Comparison of ENCODE assay signal across 8 cellular contexts in the genomic region with DNA sequence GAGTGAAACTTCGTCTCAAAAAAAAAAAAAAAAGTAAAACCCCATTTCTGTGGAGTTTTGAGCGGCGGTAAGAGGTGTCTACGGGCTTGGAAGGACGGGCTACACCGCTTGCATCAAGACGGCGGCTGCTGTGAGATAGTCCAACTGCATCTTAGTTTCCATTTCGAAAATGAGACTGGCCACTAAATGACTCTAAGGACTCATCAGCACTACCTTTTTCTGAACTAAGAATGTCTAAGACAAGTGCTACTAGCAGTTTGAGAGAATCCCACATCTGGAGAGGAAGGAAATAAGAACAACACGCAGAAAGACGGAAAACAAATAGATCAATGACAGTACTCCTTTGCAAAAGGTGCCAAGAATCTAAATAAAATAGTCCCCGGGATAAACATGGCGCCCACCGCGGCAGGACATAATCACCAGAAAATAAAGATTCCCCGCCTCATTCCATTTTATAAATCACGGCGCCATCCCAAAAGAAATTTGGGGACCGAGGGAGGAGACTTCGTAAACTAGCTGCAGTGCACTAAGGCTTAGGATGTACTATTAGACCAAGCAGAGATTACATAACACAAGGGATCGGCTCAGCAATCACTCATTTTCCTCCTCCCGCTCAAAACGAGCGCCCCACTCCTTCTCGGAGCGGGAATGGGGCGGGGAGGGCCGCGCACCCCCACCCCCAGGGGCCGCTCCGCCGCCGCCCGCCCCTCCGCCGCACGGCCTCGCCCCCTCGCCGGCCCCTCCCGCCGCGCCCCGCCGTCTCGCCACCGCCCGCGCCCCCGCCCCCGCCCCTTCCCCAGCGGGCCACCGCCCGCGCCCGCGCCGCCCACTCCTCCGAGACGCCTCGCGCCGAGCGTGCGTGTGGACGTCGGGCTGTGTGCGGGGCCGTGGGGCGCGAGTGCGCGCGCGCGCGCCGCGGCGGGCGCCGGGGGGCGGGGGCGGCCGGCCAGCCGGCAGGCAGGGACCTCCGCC. TPM values are rescaled to one million over a fixed set of nuclear protein-coding genes. Genes with fewer than 3 reads are reported as not detected.
DNase-seq lines count a peak whose midpoint lies in the region; ATAC-seq and TF ChIP-seq lines count a peak whose summit lies in the region.

No MANE protein-coding gene starts in this region.

- H3K36me3 Mint-ChIP-seq in WTC11 = no peaks in the 10 kb centered on the region; the same call in 1 of the 2 replicates

- peaks cover 6% of the 10 kb centered on the region for H3K27me3 ChIP-seq in smooth muscle cell (ENCODE audit: low read depth)

- H3K27ac Mint-ChIP-seq in WTC11 = peak overlapping the region; percentile 98

- ATAC-seq in HG02981 (IDR thresholded peaks at IDR 0.05; ENCODE audit: unreplicated experiment) (peak; percentile 39), WTC11 (peak; percentile 43), GM18861 (IDR thresholded peaks at IDR 0.05; ENCODE audit: unreplicated experiment) (no peak)

- 2% methylated on average over 24 of the region's 87 CpGs for WGBS in smooth muscle cell (ENCODE audit: low lambda C conversion rate)

- peak overlapping the region; percentile 92 for H3K27ac ChIP-seq in caudate nucleus (ENCODE audit: low read depth, low read length)
- H3K27ac ChIP-seq in smooth muscle cell (ENCODE audit: low read depth) = peak overlapping the region; percentile 71

- H4K20me1 ChIP-seq in smooth muscle cell (ENCODE audit: low read depth) = peaks cover 50% of the 10 kb centered on the region

- peak; percentile 54 for DNase-seq in GM04503 (ENCODE audit: low read depth)
- peak; percentile 83 for DNase-seq in NCI-H2171 treated with DMSO at 0.1 percent for 48 hours (lab: John Stamatoyannopoulos, UW)
- peak; percentile 40 for DNase-seq in WTC11 (ENCODE audit: low spot score)
- DNase-seq in caudate nucleus (lab: John Stamatoyannopoulos, UW) = peak in 53 of 61 donors; percentile 10 to 87 (median 59)
- DNase-seq in inferior parietal cortex (ENCODE audit: extremely low spot score) = peak; percentile 75
- DNase-seq in smooth muscle cell (lab: John Stamatoyannopoulos, UW; ENCODE audit: unreplicated experiment) = peak; percentile 29

- no peaks in the 10 kb centered on the region for H3K9me3 Mint-ChIP-seq in WTC11

- H3K9ac ChIP-seq in smooth muscle cell (ENCODE audit: low read depth) = peak overlapping the region; percentile 70

- peaks cover 11% of the 10 kb centered on the region for H3K4me1 Mint-ChIP-seq in WTC11

- H3K4me3 ChIP-seq in smooth muscle cell = peak overlapping the region; percentile 76

- no peaks in the 10 kb centered on the region for H3K9me3 ChIP-seq in smooth muscle cell (replicated peaks; ENCODE audit: low read depth)

- TF ChIP-seq CTCF in WTC11 (IDR thresholded peaks at IDR 0.05) = no peak
- no peak for TF ChIP-seq CTCF in smooth muscle cell (IDR thresholded peaks at IDR 0.05; ENCODE audit: borderline replicate concordance, insufficient read depth, poor library complexity, severe bottlenecking)

- POLR2A ChIA-PET in WTC11 (lab: Charles Lee) = interaction anchor here (0.5 kb wide), 1 partner anchor 84 kb away, joined by 4 read pairs; no protein-coding TSS in a partner anchor

- peaks cover 8% of the 10 kb centered on the region for H3F3A ChIP-seq in smooth muscle cell (ENCODE audit: low read depth)

- no peaks in the 10 kb centered on the region for H3K36me3 ChIP-seq in smooth muscle cell (ENCODE audit: low read depth)

- peaks cover 14% of the 10 kb centered on the region for H3K27me3 Mint-ChIP-seq in WTC11 (ENCODE audit: low read depth)

- H2AFZ ChIP-seq in smooth muscle cell (ENCODE audit: low read depth) = peak overlapping the region; percentile 71

- H3K79me2 ChIP-seq in smooth muscle cell (ENCODE audit: low read depth) = peaks cover 51% of the 10 kb centered on the region

- peak overlapping the region; percentile 86 for H3K4me3 Mint-ChIP-seq in WTC11

- CTCF ChIA-PET in WTC11 (lab: Charles Lee) = interaction anchor here (1.1 kb wide), 1 partner anchor 14 kb away, joined by 4 read pairs; no protein-coding TSS in a partner anchor

- peak overlapping the region; percentile 88 for H3K4me2 ChIP-seq in smooth muscle cell

- no peaks in the 10 kb centered on the region for H3K4me1 ChIP-seq in smooth muscle cell (ENCODE audit: low read depth)

TF ChIP-seq in WTC11, 78 proteins besides CTCF, POLR2A, EP300 and RAD21 (continues in another document):
- TF ChIP-seq IRF2 (CRISPR knock-in tag; IDR thresholded peaks at IDR 0.05; ENCODE audit: borderline replicate concordance, low read depth) (no peak), OVOL2 (CRISPR knock-in tag; IDR thresholded peaks at IDR 0.05; ENCODE audit: borderline replicate concordance) (no peak), ZNF423 (CRISPR knock-in tag; IDR thresholded peaks at IDR 0.05) (no peak), ZNF232 (CRISPR knock-in tag; IDR thresholded peaks at IDR 0.05) (no peak), ZNF121 (CRISPR knock-in tag; IDR thresholded peaks at IDR 0.05) (no peak), FOXP1 (CRISPR knock-in tag; IDR thresholded peaks at IDR 0.05; ENCODE audit: borderline replicate concordance) (no peak), CREB1 (CRISPR knock-in tag; IDR thresholded peaks at IDR 0.05) (no peak), EMX1 (CRISPR knock-in tag; IDR thresholded peaks at IDR 0.05) (no peak), TEAD1 (CRISPR knock-in tag; IDR thresholded peaks at IDR 0.05) (no peak)
- TF ChIP-seq, protein P1, sequence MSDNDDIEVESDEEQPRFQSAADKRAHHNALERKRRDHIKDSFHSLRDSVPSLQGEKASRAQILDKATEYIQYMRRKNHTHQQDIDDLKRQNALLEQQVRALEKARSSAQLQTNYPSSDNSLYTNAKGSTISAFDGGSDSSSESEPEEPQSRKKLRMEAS (CRISPR knock-in tag; IDR thresholded peaks at IDR 0.05) = no peak
- TF ChIP-seq, protein P2, sequence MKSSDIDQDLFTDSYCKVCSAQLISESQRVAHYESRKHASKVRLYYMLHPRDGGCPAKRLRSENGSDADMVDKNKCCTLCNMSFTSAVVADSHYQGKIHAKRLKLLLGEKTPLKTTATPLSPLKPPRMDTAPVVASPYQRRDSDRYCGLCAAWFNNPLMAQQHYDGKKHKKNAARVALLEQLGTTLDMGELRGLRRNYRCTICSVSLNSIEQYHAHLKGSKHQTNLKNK (CRISPR knock-in tag; IDR thresholded peaks at IDR 0.05) = no peak
- TF ChIP-seq, protein P3, sequence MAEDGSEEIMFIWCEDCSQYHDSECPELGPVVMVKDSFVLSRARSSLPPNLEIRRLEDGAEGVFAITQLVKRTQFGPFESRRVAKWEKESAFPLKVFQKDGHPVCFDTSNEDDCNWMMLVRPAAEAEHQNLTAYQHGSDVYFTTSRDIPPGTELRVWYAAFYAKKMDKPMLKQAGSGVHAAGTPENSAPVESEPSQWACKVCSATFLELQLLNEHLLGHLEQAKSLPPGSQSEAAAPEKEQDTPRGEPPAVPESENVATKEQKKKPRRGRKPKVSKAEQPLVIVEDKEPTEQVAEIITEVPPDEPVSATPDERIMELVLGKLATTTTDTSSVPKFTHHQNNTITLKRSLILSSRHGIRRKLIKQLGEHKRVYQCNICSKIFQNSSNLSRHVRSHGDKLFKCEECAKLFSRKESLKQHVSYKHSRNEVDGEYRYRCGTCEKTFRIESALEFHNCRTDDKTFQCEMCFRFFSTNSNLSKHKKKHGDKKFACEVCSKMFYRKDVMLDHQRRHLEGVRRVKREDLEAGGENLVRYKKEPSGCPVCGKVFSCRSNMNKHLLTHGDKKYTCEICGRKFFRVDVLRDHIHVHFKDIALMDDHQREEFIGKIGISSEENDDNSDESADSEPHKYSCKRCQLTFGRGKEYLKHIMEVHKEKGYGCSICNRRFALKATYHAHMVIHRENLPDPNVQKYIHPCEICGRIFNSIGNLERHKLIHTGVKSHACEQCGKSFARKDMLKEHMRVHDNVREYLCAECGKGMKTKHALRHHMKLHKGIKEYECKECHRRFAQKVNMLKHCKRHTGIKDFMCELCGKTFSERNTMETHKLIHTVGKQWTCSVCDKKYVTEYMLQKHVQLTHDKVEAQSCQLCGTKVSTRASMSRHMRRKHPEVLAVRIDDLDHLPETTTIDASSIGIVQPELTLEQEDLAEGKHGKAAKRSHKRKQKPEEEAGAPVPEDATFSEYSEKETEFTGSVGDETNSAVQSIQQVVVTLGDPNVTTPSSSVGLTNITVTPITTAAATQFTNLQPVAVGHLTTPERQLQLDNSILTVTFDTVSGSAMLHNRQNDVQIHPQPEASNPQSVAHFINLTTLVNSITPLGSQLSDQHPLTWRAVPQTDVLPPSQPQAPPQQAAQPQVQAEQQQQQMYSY (CRISPR knock-in tag; IDR thresholded peaks at IDR 0.05) = no peak
- TF ChIP-seq, protein P4, sequence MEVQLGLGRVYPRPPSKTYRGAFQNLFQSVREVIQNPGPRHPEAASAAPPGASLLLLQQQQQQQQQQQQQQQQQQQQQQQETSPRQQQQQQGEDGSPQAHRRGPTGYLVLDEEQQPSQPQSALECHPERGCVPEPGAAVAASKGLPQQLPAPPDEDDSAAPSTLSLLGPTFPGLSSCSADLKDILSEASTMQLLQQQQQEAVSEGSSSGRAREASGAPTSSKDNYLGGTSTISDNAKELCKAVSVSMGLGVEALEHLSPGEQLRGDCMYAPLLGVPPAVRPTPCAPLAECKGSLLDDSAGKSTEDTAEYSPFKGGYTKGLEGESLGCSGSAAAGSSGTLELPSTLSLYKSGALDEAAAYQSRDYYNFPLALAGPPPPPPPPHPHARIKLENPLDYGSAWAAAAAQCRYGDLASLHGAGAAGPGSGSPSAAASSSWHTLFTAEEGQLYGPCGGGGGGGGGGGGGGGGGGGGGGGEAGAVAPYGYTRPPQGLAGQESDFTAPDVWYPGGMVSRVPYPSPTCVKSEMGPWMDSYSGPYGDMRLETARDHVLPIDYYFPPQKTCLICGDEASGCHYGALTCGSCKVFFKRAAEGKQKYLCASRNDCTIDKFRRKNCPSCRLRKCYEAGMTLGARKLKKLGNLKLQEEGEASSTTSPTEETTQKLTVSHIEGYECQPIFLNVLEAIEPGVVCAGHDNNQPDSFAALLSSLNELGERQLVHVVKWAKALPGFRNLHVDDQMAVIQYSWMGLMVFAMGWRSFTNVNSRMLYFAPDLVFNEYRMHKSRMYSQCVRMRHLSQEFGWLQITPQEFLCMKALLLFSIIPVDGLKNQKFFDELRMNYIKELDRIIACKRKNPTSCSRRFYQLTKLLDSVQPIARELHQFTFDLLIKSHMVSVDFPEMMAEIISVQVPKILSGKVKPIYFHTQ (CRISPR knock-in tag; IDR thresholded peaks at IDR 0.05) = no peak

RNA-seq across cellular contexts. Expression of a gene that starts 1.1 kb away (rescaled TPM):
- total RNA-seq in WTC11 (2021) = 88.1 to 107 TPM (median 105 TPM) in 3 replicates
- 40.9 and 47.0 TPM in 2 replicates for total RNA-seq in smooth muscle cell
- polyA plus RNA-seq in smooth muscle cell = 20.5 and 24.8 TPM in 2 replicates

RNA-seq across cellular contexts. Expression of a gene that starts 53.0 kb away (rescaled TPM):
- total RNA-seq in WTC11 (2021) = 52.4 to 68.7 TPM (median 55.6 TPM) in 3 replicates
- 0.76 and 17.0 TPM in 2 replicates for total RNA-seq in smooth muscle cell
- polyA plus RNA-seq in smooth muscle cell = 0.70 and 2.5 TPM in 2 replicates

RNA-seq across cellular contexts. Expression of a gene that starts 58.8 kb away (rescaled TPM):
- total RNA-seq in WTC11 (2021) (360 to 414 TPM (median 383 TPM) in 3 replicates), smooth muscle cell (308 and 316 TPM in 2 replicates)
- polyA plus RNA-seq in smooth muscle cell = 88.6 and 94.1 TPM in 2 replicates

Comparison
In these comparisons a context has a peak if more than half of its experiments do, and no peak if none do; other contexts are left out.
1. DNase-seq: peak in every context shown above with its lines; median percentile 83 in NCI-H2171 treated with DMSO at 0.1 percent for 48 hours; 75 in inferior parietal cortex; 59 in caudate nucleus; 54 in GM04503; 40 in WTC11; 29 in smooth muscle cell.